ENCODE assay signal across 10 cellular contexts in genomic region chrX:139642241-139642927, GRCh38.
DNase-seq lines count a peak whose midpoint lies in the region; ATAC-seq, FAIRE-seq and TF ChIP-seq lines count a peak whose summit lies in the region.
"Had no signal": no experiment of that assay in that cellular context is flagged by ENCODE, and none has a peak within 500 bp of the region (broad histone marks: within the 10 kb centered on the region; RNA-seq: fewer than 3 reads in every experiment).

No MANE protein-coding gene starts in this region.

- H3K4me3 ChIP-seq in HEK293 (ENCODE audit: low read depth, low read length) (peak overlapping the region; percentile 0; the same call in 1 of the 2 replicates), iPS-15b (ENCODE audit: low read depth, low read length) (peak overlapping the region; percentile 30), retinal pigment epithelial cell (ENCODE audit: low read length) (peak overlapping the region; percentile 37), testis (peak overlapping the region in 1 of 2 donors; percentile 29)

- H3K9me3 ChIP-seq in HEK293 (ENCODE audit: control insufficient read depth, insufficient read depth, low read depth, low read length) = no peaks in the 10 kb centered on the region
- H3K9me3 ChIP-seq in iPS-15b (ENCODE audit: control insufficient read depth, insufficient read depth, low read length) = no peaks in the 10 kb centered on the region
- H3K9me3 ChIP-seq in testis = no peaks in the 10 kb centered on the region

- H3K27me3 ChIP-seq in iPS-15b (ENCODE audit: control insufficient read depth, insufficient read depth, low read length) (no peaks in the 10 kb centered on the region), testis (no peaks in the 10 kb centered on the region)

- H3K4me1 ChIP-seq in HEK293 (ENCODE audit: control insufficient read depth, insufficient read depth, low read length) (no peaks in the 10 kb centered on the region), iPS-15b (ENCODE audit: control insufficient read depth, insufficient read depth, low read length) (no peaks in the 10 kb centered on the region), testis (no peaks in the 10 kb centered on the region)

- H3K27ac ChIP-seq in HEK293 (ENCODE audit: extremely low read depth, low read depth, low read length) (no peak overlapping the region), testis (no peak overlapping the region)

- ATAC-seq in GM19023 (IDR thresholded peaks at IDR 0.05; ENCODE audit: unreplicated experiment) = no peak
- ATAC-seq: natural killer cell treated with Interleukin-12 subunit alpha and Interleukin-12 subunit beta and Interleukin-15 and Interleukin-18, amount 100 ng/mL, for 72 hours had no signal

- TF ChIP-seq POLR2A in testis (IDR thresholded peaks at IDR 0.05) = no peak
- no peak for TF ChIP-seq POLR2A in erythroblast (IDR thresholded peaks at IDR 0.05; ENCODE audit: low read length)

- POLR2A ChIA-PET in HEK293 (lab: Yijun Ruan, JAX) = interaction anchor here (0.7 kb wide), 1 partner anchor 265 kb away, joined by 4 read pairs; no protein-coding TSS in a partner anchor

- intact Hi-C loops in testis (cut with DNase I; ENCODE audit: low total_unique reads) = no loop called here

- TF ChIP-seq CTCF in HEK293 (tag by site-specific recombination; IDR thresholded peaks at IDR 0.05) (no peak), retinal pigment epithelial cell (conservative IDR thresholded peaks at IDR 0.05; ENCODE audit: low read depth, low read length) (no peak), testis (IDR thresholded peaks at IDR 0.05) (no peak)

- 11 to 38% methylated on average over 10 of the region's 10 CpGs for whole genome bisulfite sequencing in testis, 2 donors

- DNase-seq in amniotic epithelial cell (ENCODE audit: low read depth) (peak; percentile 15), retinal pigment epithelial cell (ENCODE audit: low read depth) (peak; percentile 12), HTR-8/SVneo (ENCODE audit: insufficient read length, low spot score) (no peak), testis (no peak), erythroblast (lab: John Stamatoyannopoulos, UW) (no peak)
- DNase-seq: MV-4-11 had no signal

- no peak for FAIRE-seq in HTR-8/SVneo (lab: Jason Lieb, UNC)

- CTCF ChIA-PET in HEK293 (lab: Yijun Ruan, JAX) = no interaction called here

- no peaks in the 10 kb centered on the region for H3K36me3 ChIP-seq in HEK293 (ENCODE audit: control insufficient read depth in 2 of 2, insufficient read depth in 1 of 2, low read length in 2 of 2)
- no peaks in the 10 kb centered on the region for H3K36me3 ChIP-seq in iPS-15b (ENCODE audit: control insufficient read depth, insufficient read depth, low read length)
- no peaks in the 10 kb centered on the region for H3K36me3 ChIP-seq in testis (ENCODE audit: low read depth, missing control alignments)

- H3K9ac ChIP-seq in iPS-15b (ENCODE audit: low read depth, low read length) = no peak overlapping the region

TF ChIP-seq in HEK293, 187 proteins besides CTCF, POLR2A, EP300 and RAD21 (continues in another document):
- TF ChIP-seq ZNF335 (tag by site-specific recombination; conservative IDR thresholded peaks at IDR 0.05) (peak; percentile 63), GLIS1 (tag by site-specific recombination; IDR thresholded peaks at IDR 0.05) (0 out of 2 replicates have a peak, but pooled peaks have one; percentile 13), ZNF362 (tag by site-specific recombination; IDR thresholded peaks at IDR 0.05) (peak; percentile 87), PRDM10 (tag by site-specific recombination; IDR thresholded peaks at IDR 0.05) (0 out of 2 replicates have a peak, but pooled peaks have one; percentile 20), ZNF280D (tag by site-specific recombination; IDR thresholded peaks at IDR 0.05) (no peak), ZNF169 (tag by site-specific recombination; IDR thresholded peaks at IDR 0.05) (no peak), PRDM6 (tag by site-specific recombination; IDR thresholded peaks at IDR 0.05) (peak; percentile 10; the same call in 1 of the 2 replicates), ZBTB21 (tag by site-specific recombination; IDR thresholded peaks at IDR 0.05) (no peak), ZNF10 (tag by site-specific recombination; IDR thresholded peaks at IDR 0.05) (0 out of 2 replicates have a peak, but pooled peaks have one; percentile 54), ZNF776 (tag by site-specific recombination; IDR thresholded peaks at IDR 0.05; ENCODE audit: borderline replicate concordance) (no peak), PRDM1 (tag by site-specific recombination; IDR thresholded peaks at IDR 0.05) (0 out of 2 replicates have a peak, but pooled peaks have one; percentile 8), ZNF37A (tag by site-specific recombination; IDR thresholded peaks at IDR 0.05) (no peak), ZNF324 (tag by site-specific recombination; IDR thresholded peaks at IDR 0.05) (no peak)

Comparison
In these comparisons a context has a peak if more than half of its experiments do, and no peak if none do; other contexts are left out.
1. DNase-seq: peak in amniotic epithelial cell (single experiment) and retinal pigment epithelial cell (single experiment); none in HTR-8/SVneo (single experiment), testis (single experiment) and erythroblast (0 of 2).